Comparison of ENCODE assay signal across 8 cellular contexts in genomic region chr6:148144917-148145521, GRCh38.
DNase-seq lines count a peak whose midpoint lies in the region; ATAC-seq, FAIRE-seq and TF ChIP-seq lines count a peak whose summit lies in the region.

No MANE protein-coding gene starts in this region.

- H4K5ac ChIP-seq in mesendoderm (ENCODE audit: low read length): no peak overlapping the region

- H3K23ac ChIP-seq in mesendoderm (ENCODE audit: low read length): no peak overlapping the region

- H3K9ac ChIP-seq in mesendoderm (ENCODE audit: low read length): no peak overlapping the region

- H3K4ac ChIP-seq in mesendoderm (ENCODE audit: low read depth, low read length): no peak overlapping the region

- no peak overlapping the region for H2BK5ac ChIP-seq in mesendoderm (ENCODE audit: low read length)

- H3K27me3 ChIP-seq in dorsolateral prefrontal cortex (no peaks in the 10 kb centered on the region), mesendoderm (ENCODE audit: insufficient read depth, low read length, poor library complexity) (no peaks in the 10 kb centered on the region)

- H2BK15ac ChIP-seq in mesendoderm (replicated peaks; ENCODE audit: low read depth): no peak overlapping the region

- POLR2A ChIA-PET in A549 (lab: Yijun Ruan, JAX): no interaction called here

- peak in 1 of 2 experiments; percentile 48; a peak in 4 of 5 replicates for TF ChIP-seq RAD21 in A549 (conservative IDR thresholded peaks at IDR 0.05 in 1 of 2, IDR thresholded peaks at IDR 0.05 in 1 of 2)

- no peaks in the 10 kb centered on the region for H3K36me3 ChIP-seq in mesendoderm (ENCODE audit: control insufficient read depth, insufficient read depth, low read length)

- no peak overlapping the region for H3K27ac ChIP-seq in A549
- H3K27ac ChIP-seq in dorsolateral prefrontal cortex: no peak overlapping the region
- H3K27ac ChIP-seq in mesendoderm (ENCODE audit: low read depth, low read length): no peak overlapping the region

- no peaks in the 10 kb centered on the region for H3K79me1 ChIP-seq in mesendoderm (ENCODE audit: low read length)

- in situ Hi-C loops in GM13977 (cut with MboI; ENCODE audit: low pct_unique_long_range_greater_than_20kb, low sequenced_read_pairs, unreplicated experiment): no loop called here

- FAIRE-seq in A549 (lab: Jason Lieb, UNC): no peak

- H3K18ac ChIP-seq in mesendoderm (ENCODE audit: low read length): no peak overlapping the region

- H3K4me2 ChIP-seq in A549 (no peak overlapping the region), mesendoderm (ENCODE audit: low read length) (no peak overlapping the region)

- 41% methylated on average over 8 of the region's 8 CpGs for WGBS in A549 (ENCODE audit: missing lambda C conversion rate)
- no CpG with 5 or more reads among the region's 8 CpGs for WGBS in mesendoderm (ENCODE audit: extremely low coverage, insufficient coverage, low lambda C conversion rate)

- peak; percentile 51 for TF ChIP-seq CTCF in A549 (IDR thresholded peaks at IDR 0.05)
- TF ChIP-seq CTCF in GM13977 (IDR thresholded peaks at IDR 0.05; ENCODE audit: extremely low read depth, insufficient read depth, missing control alignments): peak; percentile 77
- peak; percentile 62 to 93 (median 84) for TF ChIP-seq CTCF in dorsolateral prefrontal cortex (IDR thresholded peaks at IDR 0.05 in 54 of 56, conservative IDR thresholded peaks at IDR 0.05 in 2 of 56; ENCODE audit: low read depth in 1 of 56, partially characterized antibody in 56 of 56)

- no peak for TF ChIP-seq POLR2A in A549 (IDR thresholded peaks at IDR 0.05; ENCODE audit: low read length)

- peak; percentile 12 to 71 for DNase-seq in A549 (ENCODE audit: low read depth in 1 of 2, low spot score in 1 of 2)
- DNase-seq in GM13977 (ENCODE audit: low spot score): peak; percentile 35
- DNase-seq in NCI-H345 (lab: John Stamatoyannopoulos, UW): peak; percentile 7
- DNase-seq in activated CD4-positive, alpha-beta T cell treated with anti-CD3 and anti-CD28 coated beads for 4 hours: peak; percentile 35 to 49
- peak; percentile 31 to 82 (median 70) for DNase-seq in dorsolateral prefrontal cortex
- DNase-seq in mesendoderm: peak; percentile 80
- peak; percentile 47 for DNase-seq in stimulated activated CD8-positive, alpha-beta memory T cell treated with anti-CD3 and anti-CD28 coated beads, Interleukin-7, amount 100 ng/mL, for 24 hours (ENCODE audit: low read depth)

- no peak overlapping the region for H2BK120ac ChIP-seq in mesendoderm (ENCODE audit: low read depth, low read length)

- ATAC-seq in A549 (peak in 1 of 2 experiments; percentile 62; a peak in 2 of 6 replicates), HG03097 (IDR thresholded peaks at IDR 0.05; ENCODE audit: low FRiP score, unreplicated experiment) (peak; percentile 57)

- TF ChIP-seq EP300 in A549 (IDR thresholded peaks at IDR 0.05): no peak

- H3K4me1 ChIP-seq in A549: peaks cover 11% of the 10 kb centered on the region
- peaks cover 3% of the 10 kb centered on the region for H3K4me1 ChIP-seq in mesendoderm (ENCODE audit: control insufficient read depth, low read depth, low read length)

- no peak overlapping the region for H3K56ac ChIP-seq in mesendoderm (ENCODE audit: low read length)

- H2AK5ac ChIP-seq in mesendoderm (ENCODE audit: low read length): no peak overlapping the region

- CTCF ChIA-PET in A549 (lab: Yijun Ruan, JAX): interaction anchor here (1.0 to 1.6 kb wide), 3 partner anchors 10 to 641 kb away, joined by 3 to 11 read pairs (median 3); no protein-coding TSS in a partner anchor

- H3K4me3 ChIP-seq in A549 (no peak overlapping the region), dorsolateral prefrontal cortex (peak overlapping the region in 28 of 59 donors; percentile 2 to 52 (median 28)), mesendoderm (ENCODE audit: low read length) (no peak overlapping the region)

- no peaks in the 10 kb centered on the region for H3K9me3 ChIP-seq in A549

- H4K8ac ChIP-seq in mesendoderm (ENCODE audit: low read depth, low read length): no peak overlapping the region

- no peaks in the 10 kb centered on the region for H3K79me2 ChIP-seq in mesendoderm (ENCODE audit: control insufficient read depth, insufficient read depth, low read length)

- intact Hi-C loops in dorsolateral prefrontal cortex (cut with DNase I): no loop called here

TF ChIP-seq in A549, 52 proteins besides CTCF, POLR2A, EP300 and RAD21:
- TF ChIP-seq SMC3 (IDR thresholded peaks at IDR 0.05) (peak; percentile 34; the same call in 2 of the 3 replicates), REST (IDR thresholded peaks at IDR 0.05) (no peak), HES2 (IDR thresholded peaks at IDR 0.05) (no peak)

Comparison
In these comparisons a context has a peak if more than half of its experiments do, and no peak if none do; other contexts are left out.
1. DNase-seq: peak in every context shown above with its lines; median percentile 80 in mesendoderm; 70 in dorsolateral prefrontal cortex; 47 in stimulated activated CD8-positive, alpha-beta memory T cell treated with anti-CD3 and anti-CD28 coated beads, Interleukin-7, amount 100 ng/mL, for 24 hours; 42 in activated CD4-positive, alpha-beta T cell treated with anti-CD3 and anti-CD28 coated beads for 4 hours; 42 in A549; 35 in GM13977; 7 in NCI-H345.